8 cellular contexts compared by ENCODE assay signal in the genomic region with DNA sequence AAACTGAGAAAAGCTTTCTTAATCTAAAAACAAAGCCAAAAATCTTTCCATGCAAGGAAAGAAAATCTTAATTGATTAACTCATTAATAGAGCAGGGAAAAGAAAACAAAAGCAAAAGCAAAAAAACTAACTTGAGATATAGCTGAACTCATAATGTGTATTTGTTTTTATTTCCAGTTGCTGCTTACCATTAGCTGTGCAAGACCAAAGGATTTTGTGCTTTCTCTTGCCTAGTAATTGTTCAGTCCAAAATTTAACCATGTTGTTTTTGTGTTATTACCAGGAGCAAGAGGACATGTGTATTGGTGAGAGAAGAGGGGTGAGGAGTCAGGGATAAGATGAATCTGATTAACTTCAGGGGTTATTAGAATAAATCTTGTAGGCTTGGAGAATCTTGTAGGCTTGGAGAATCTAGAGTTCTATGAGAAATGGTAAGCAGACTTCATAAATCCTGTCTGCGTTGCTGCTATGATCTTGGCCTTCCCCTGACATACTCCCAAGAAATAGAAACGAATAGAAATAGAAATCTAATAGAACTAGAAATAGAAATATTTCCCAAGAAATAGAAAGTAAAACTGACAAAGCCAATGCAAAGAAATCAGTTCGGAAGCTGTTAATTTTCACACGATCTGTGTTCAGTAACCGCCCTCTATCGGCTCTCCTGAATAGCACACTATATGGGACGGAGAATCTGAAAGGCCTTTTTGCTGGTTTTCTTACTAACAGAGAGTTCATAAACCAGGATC.
DNase-seq lines count a peak whose midpoint lies in the region; ATAC-seq, FAIRE-seq and TF ChIP-seq lines count a peak whose summit lies in the region.

No MANE protein-coding gene starts in this region.

- POLR2A ChIA-PET in A549 (lab: Yijun Ruan, JAX), result no interaction called here
- POLR2A ChIA-PET in activated CD4-positive, alpha-beta memory T cell treated with anti-CD3 and anti-CD28 coated beads for 36 hours (lab: Charles Lee), result interaction anchor here (0.7 to 2.9 kb wide), 8 partner anchors 11 to 134 kb away, joined by 3 to 10 read pairs (median 4); partner anchors contain the start of gene TNFSF10

- TF ChIP-seq EP300 in A549 (IDR thresholded peaks at IDR 0.05), result no peak

- H3K9me3 ChIP-seq in A549, result no peaks in the 10 kb centered on the region

- peak overlapping the region; percentile 68 for H3K4me2 ChIP-seq in A549

- H3K4me1 Mint-ChIP-seq in activated CD4-positive, alpha-beta memory T cell treated with anti-CD3 and anti-CD28 coated beads for 36 hours (ENCODE audit: low read depth), result peaks cover 53% of the 10 kb centered on the region
- no peaks in the 10 kb centered on the region for H3K4me1 Mint-ChIP-seq in neural crest cell

- peak overlapping the region; percentile 29 to 33; a peak in 2 of 6 replicates for H3K27ac ChIP-seq in A549

- H3K4me3 Mint-ChIP-seq in activated CD4-positive, alpha-beta memory T cell treated with anti-CD3 and anti-CD28 coated beads for 36 hours, result peak overlapping the region; percentile 79
- H3K4me3 Mint-ChIP-seq in neural crest cell, result no peak overlapping the region

- no peak for TF ChIP-seq POLR2A in A549 (IDR thresholded peaks at IDR 0.05; ENCODE audit: low read length)

- H3K27me3 Mint-ChIP-seq in activated CD4-positive, alpha-beta memory T cell treated with anti-CD3 and anti-CD28 coated beads for 36 hours, result peaks cover 5% of the 10 kb centered on the region
- no peaks in the 10 kb centered on the region for H3K27me3 Mint-ChIP-seq in neural crest cell (ENCODE audit: low read depth)

- TF ChIP-seq CTCF in A549 (IDR thresholded peaks at IDR 0.05) (peak; percentile 80), GM12874 (IDR thresholded peaks at IDR 0.05; ENCODE audit: insufficient read depth, low read depth, low read length) (peak; percentile 70), neural crest cell (conservative IDR thresholded peaks at IDR 0.05) (peak; percentile 68)

- H3K4me3 ChIP-seq in A549, result peak overlapping the region; percentile 19; the same call in 1 of the 3 replicates

- peaks cover 7% of the 10 kb centered on the region; the same call in 1 of the 3 replicates for H3K4me1 ChIP-seq in A549

- peak; percentile 80 to 91 for ATAC-seq in A549
- ATAC-seq in HG02759 (IDR thresholded peaks at IDR 0.05; ENCODE audit: unreplicated experiment), result peak; percentile 28

- peak; percentile 80 to 82 for TF ChIP-seq RAD21 in A549 (conservative IDR thresholded peaks at IDR 0.05 in 1 of 2, IDR thresholded peaks at IDR 0.05 in 1 of 2)

- intact Hi-C loops in activated CD4-positive, alpha-beta memory T cell treated with anti-CD3 and anti-CD28 coated beads for 36 hours (cut with micrococcal nuclease), result loop anchor here (1.0 to 10.0 kb wide), 6 partner anchors 66 to 264 kb away; partner anchors contain the start of gene ECT2
- intact Hi-C loops in posterior cingulate gyrus (cut with DNase I), result loop anchor here (5.0 kb wide), 1 partner anchor 104 kb away; no protein-coding TSS in a partner anchor

- peak overlapping the region; percentile 70 for H3K27ac Mint-ChIP-seq in activated CD4-positive, alpha-beta memory T cell treated with anti-CD3 and anti-CD28 coated beads for 36 hours
- no peak overlapping the region for H3K27ac Mint-ChIP-seq in neural crest cell (ENCODE audit: unreplicated experiment)

- DNase-seq in A549 (ENCODE audit: low read depth in 1 of 2, low spot score in 1 of 2), result peak; percentile 45 to 46
- peak; percentile 83 for DNase-seq in NCI-H2196 (lab: John Stamatoyannopoulos, UW; ENCODE audit: unreplicated experiment)
- peak; percentile 40 for DNase-seq in activated CD4-positive, alpha-beta memory T cell treated with anti-CD3 and anti-CD28 coated beads for 36 hours
- DNase-seq in fibroblast of gingiva (ENCODE audit: low read depth), result peak; percentile 56
- DNase-seq in neural crest cell (ENCODE audit: low read depth, low spot score), result no peak
- no peak for DNase-seq in posterior cingulate gyrus

- H3K9me3 Mint-ChIP-seq in activated CD4-positive, alpha-beta memory T cell treated with anti-CD3 and anti-CD28 coated beads for 36 hours, result peaks cover 2% of the 10 kb centered on the region
- peaks cover 4% of the 10 kb centered on the region for H3K9me3 Mint-ChIP-seq in neural crest cell

- peaks cover 5% of the 10 kb centered on the region for H3K36me3 Mint-ChIP-seq in activated CD4-positive, alpha-beta memory T cell treated with anti-CD3 and anti-CD28 coated beads for 36 hours
- H3K36me3 Mint-ChIP-seq in neural crest cell (ENCODE audit: low read depth), result no peaks in the 10 kb centered on the region

- no peak for FAIRE-seq in A549 (lab: Jason Lieb, UNC)

- 6% methylated on average over 7 of the region's 7 CpGs for WGBS in A549 (ENCODE audit: missing lambda C conversion rate)

- CTCF ChIA-PET in A549 (lab: Yijun Ruan, JAX), result interaction anchor here (0.6 to 3.5 kb wide), 36 partner anchors 8 to 253 kb away, joined by 3 to 34 read pairs (median 4); no protein-coding TSS in a partner anchor
- CTCF ChIA-PET in activated CD4-positive, alpha-beta memory T cell treated with anti-CD3 and anti-CD28 coated beads for 36 hours (lab: Charles Lee), result interaction anchor here (0.6 to 4.3 kb wide), 47 partner anchors 9 to 265 kb away, joined by 3 to 75 read pairs (median 7); partner anchors contain the start of genes GHSR and TNFSF10

TF ChIP-seq in A549, 52 proteins besides CTCF, POLR2A, EP300 and RAD21:
- TF ChIP-seq NR3C1 (IDR thresholded peaks at IDR 0.05) (no peak), SMC3 (IDR thresholded peaks at IDR 0.05) (peak; percentile 71), E2F6 (IDR thresholded peaks at IDR 0.05; ENCODE audit: borderline replicate concordance, low read depth) (no peak)

Comparison
In these comparisons a context has a peak if more than half of its experiments do, and no peak if none do; other contexts are left out.
1. DNase-seq: peak in A549 (2 of 2), NCI-H2196 (single experiment), activated CD4-positive, alpha-beta memory T cell treated with anti-CD3 and anti-CD28 coated beads for 36 hours (single experiment) and fibroblast of gingiva (single experiment); none in neural crest cell (single experiment) and posterior cingulate gyrus (0 of 10).
2. Peak in every context shown above with its lines, with median percentiles within 50 percentile points of each other: CTCF ChIP-seq.